In the genomic region with DNA sequence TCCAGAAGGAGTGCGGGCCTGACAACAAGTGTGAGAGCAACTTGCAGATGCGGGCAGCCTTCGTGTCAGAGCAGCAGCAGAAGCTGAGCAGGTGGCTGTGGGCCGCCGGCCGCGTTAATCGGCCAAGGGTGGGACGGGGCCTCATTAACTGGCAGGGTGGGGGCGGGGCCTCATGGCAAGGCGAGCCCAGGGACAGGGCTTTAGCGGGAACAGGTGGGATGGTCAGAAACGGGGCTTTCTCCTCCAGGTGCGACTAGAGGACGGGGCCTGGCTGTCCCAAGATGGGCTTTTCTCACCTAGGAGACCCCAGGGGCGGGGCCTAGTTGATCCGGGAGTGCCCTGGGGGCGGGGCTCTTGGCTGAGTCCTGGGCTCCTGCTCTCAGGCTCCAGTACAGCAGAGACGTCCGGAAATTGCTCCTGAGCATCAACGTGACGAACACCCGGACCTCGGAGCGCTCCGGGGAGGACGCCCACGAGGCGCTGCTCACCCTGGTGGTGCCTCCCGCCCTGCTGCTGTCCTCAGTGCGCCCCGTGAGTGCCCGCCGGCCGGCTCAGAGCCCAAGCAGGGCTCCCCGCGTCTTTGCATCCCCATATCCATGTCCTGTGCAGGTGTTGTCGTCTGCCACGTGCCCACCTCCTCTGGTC, we compare ENCODE assay signal across 23 cellular contexts. TPM values are rescaled to one million over a fixed set of nuclear protein-coding genes. Genes with fewer than 3 reads are reported as not detected.
A peak's percentile ranks its signal among the peaks of the same experiment; 100 is the strongest.
DNase-seq lines count a peak whose midpoint lies in the region; ATAC-seq and TF ChIP-seq lines count a peak whose summit lies in the region.
"Had no signal": no experiment of that assay in that cellular context is flagged by ENCODE, and none has a peak within 500 bp of the region (broad histone marks: within the 10 kb centered on the region; RNA-seq: fewer than 3 reads in every experiment).

No MANE protein-coding gene starts in this region.

- no peak overlapping the region for H4K5ac ChIP-seq in mesendoderm (ENCODE audit: low read length)

- H4K20me1 ChIP-seq in GM23248 (ENCODE audit: insufficient read depth), result no peaks in the 10 kb centered on the region

- peak; percentile 83 for DNase-seq in D341Med (ENCODE audit: low spot score)
- DNase-seq in NAMALWA (ENCODE audit: low spot score), result peak; percentile 58
- DNase-seq in WTC11 (ENCODE audit: low spot score), result peak; percentile 81
- peak; percentile 16 for DNase-seq in mesendoderm
- DNase-seq in GM23248, result no peak
- no peak for DNase-seq in stomach
- DNase-seq in GM03348 (ENCODE audit: low spot score), result no peak
- DNase-seq: activated CD4-positive, alpha-beta T cell treated with anti-CD3 and anti-CD28 coated beads, Interleukin-2, amount 50 U/mL, for 4 hours; activated gamma-delta T cell treated with Interleukin-2 at 50 U/mL for 16 hours; amniotic stem cell; caudate nucleus; CD4-positive, alpha-beta T cell; left ventricle myocardium inferior; NCI-H1436 treated with DMSO at 0.1 percent for 48 hours; occipital lobe; stimulated activated CD4-positive, alpha-beta T cell treated with anti-CD3 and anti-CD28 coated beads, Interleukin-1b, Interleukin-23, amount 100 ng/mL, for 48 hours; stimulated activated naive CD4-positive, alpha-beta T cell treated with Interleukin-2 at 50 U/mL for 16 hours; T-helper 1 cell; transverse colon had no signal

- CTCF ChIA-PET in WTC11 (lab: Charles Lee), result interaction anchor here (1.0 to 5.0 kb wide), 6 partner anchors 10 to 21 kb away, joined by 3 to 67 read pairs (median 10); a partner anchor contains a TSS

- H3F3A ChIP-seq in GM23248 (ENCODE audit: insufficient read depth), result peaks cover 15% of the 10 kb centered on the region

- H3K27me3 ChIP-seq in mesendoderm (ENCODE audit: insufficient read depth, low read length, poor library complexity) (no peaks in the 10 kb centered on the region), GM23248 (replicated peaks; ENCODE audit: insufficient read depth) (no peaks in the 10 kb centered on the region), stomach (no peaks in the 10 kb centered on the region)
- H3K27me3 ChIP-seq: right lobe of liver, transverse colon had no signal

- H2BK15ac ChIP-seq in mesendoderm (replicated peaks; ENCODE audit: low read depth), result no peak overlapping the region

- in situ Hi-C loops in GM23248 (cut with MboI), result no loop called here

- H3K27ac ChIP-seq in mesendoderm (ENCODE audit: low read depth, low read length) (no peak overlapping the region), GM23248 (no peak overlapping the region), stomach (peak overlapping the region in 2 of 5 donors; percentile 8 to 13)
- H3K27ac ChIP-seq: left ventricle myocardium inferior, right lobe of liver, transverse colon had no signal

- H3K56ac ChIP-seq in mesendoderm (ENCODE audit: low read length), result no peak overlapping the region

- H3K9me3 ChIP-seq in GM23248 (ENCODE audit: low read depth) (no peaks in the 10 kb centered on the region), stomach (no peaks in the 10 kb centered on the region)
- H3K9me3 ChIP-seq: left ventricle myocardium inferior, right lobe of liver, transverse colon had no signal

- H3K4me1 ChIP-seq in mesendoderm (ENCODE audit: control insufficient read depth, low read depth, low read length), result no peaks in the 10 kb centered on the region
- H3K4me1 ChIP-seq in GM23248 (ENCODE audit: insufficient read depth), result no peaks in the 10 kb centered on the region
- H3K4me1 ChIP-seq in stomach, result peaks cover 9 to 13% (median 9%) of the 10 kb centered on the region in 4 donors
- H3K4me1 ChIP-seq: right lobe of liver had no signal

- H3K4ac ChIP-seq in mesendoderm (ENCODE audit: low read depth, low read length), result no peak overlapping the region

- no peak overlapping the region for H2AK5ac ChIP-seq in mesendoderm (ENCODE audit: low read length)

- no peak overlapping the region for H3K4me3 Mint-ChIP-seq in WTC11
- H3K4me3 Mint-ChIP-seq: CD4-positive, alpha-beta T cell had no signal

- no peak overlapping the region for H3K4me3 ChIP-seq in mesendoderm (ENCODE audit: low read length)
- no peak overlapping the region for H3K4me3 ChIP-seq in GM23248
- no peak overlapping the region for H3K4me3 ChIP-seq in stomach
- H3K4me3 ChIP-seq: left ventricle myocardium inferior, right lobe of liver, transverse colon had no signal

- H3K4me2 ChIP-seq in mesendoderm (ENCODE audit: low read length), result no peak overlapping the region
- no peak overlapping the region for H3K4me2 ChIP-seq in GM23248 (ENCODE audit: unreplicated experiment)

- H2AFZ ChIP-seq in GM23248, result no peak overlapping the region

- H2BK120ac ChIP-seq in mesendoderm (ENCODE audit: low read depth, low read length), result no peak overlapping the region

- H3K9me2 ChIP-seq in GM23248 (ENCODE audit: insufficient read depth), result no peaks in the 10 kb centered on the region

- H3K27ac Mint-ChIP-seq in WTC11, result no peak overlapping the region
- H3K27ac Mint-ChIP-seq: CD4-positive, alpha-beta T cell had no signal

- POLR2A ChIA-PET in WTC11 (lab: Charles Lee), result interaction anchor here (0.5 to 1.1 kb wide), 2 partner anchors 17 to 24 kb away, joined by 3 to 7 read pairs; no protein-coding TSS in a partner anchor

- no peaks in the 10 kb centered on the region for H3K27me3 Mint-ChIP-seq in WTC11 (ENCODE audit: low read depth)
- H3K27me3 Mint-ChIP-seq: CD4-positive, alpha-beta T cell had no signal

- TF ChIP-seq CTCF in WTC11 (IDR thresholded peaks at IDR 0.05) (no peak), stomach (IDR thresholded peaks at IDR 0.05) (no peak)

- H3K23ac ChIP-seq in mesendoderm (ENCODE audit: low read length), result no peak overlapping the region

- no CpG with 5 or more reads among the region's 39 CpGs for WGBS in mesendoderm (ENCODE audit: extremely low coverage, insufficient coverage, low lambda C conversion rate)
- 58 to 69% methylated on average over 26 to 39 of the region's 39 CpGs for WGBS in GM23248 (ENCODE audit: low coverage in 1 of 2, low lambda C conversion rate in 2 of 2, missing lambda C conversion rate in 2 of 2), 2 experiments
- WGBS in stomach, 5 donors, result 71 to 84% (median 81%) methylated on average over 15 to 39 of the region's 39 CpGs

- no peak overlapping the region for H4K8ac ChIP-seq in mesendoderm (ENCODE audit: low read depth, low read length)

- H3K9ac ChIP-seq in mesendoderm (ENCODE audit: low read length), result no peak overlapping the region
- H3K9ac ChIP-seq in GM23248, result no peak overlapping the region

- H3K9me3 Mint-ChIP-seq in WTC11, result no peaks in the 10 kb centered on the region
- H3K9me3 Mint-ChIP-seq: CD4-positive, alpha-beta T cell had no signal

- intact Hi-C loops in stomach (cut with DNase I; ENCODE audit: low total_unique reads), result no loop called here

- peaks cover 11% of the 10 kb centered on the region for H3K4me1 Mint-ChIP-seq in WTC11

- H3K36me3 Mint-ChIP-seq in WTC11, result peaks cover 33% of the 10 kb centered on the region

- H3K79me2 ChIP-seq in mesendoderm (ENCODE audit: control insufficient read depth, insufficient read depth, low read length), result no peaks in the 10 kb centered on the region
- peaks cover 46% of the 10 kb centered on the region for H3K79me2 ChIP-seq in GM23248 (ENCODE audit: insufficient read depth)

- peak; percentile 81 for ATAC-seq in WTC11
- no peak for ATAC-seq in GM19463 (IDR thresholded peaks at IDR 0.05; ENCODE audit: unreplicated experiment)
- ATAC-seq: esophagus mucosa, right lobe of liver had no signal

- H3K79me1 ChIP-seq in mesendoderm (ENCODE audit: low read length), result no peaks in the 10 kb centered on the region

- TF ChIP-seq EP300 in stomach (IDR thresholded peaks at IDR 0.05), result no peak

- no peak overlapping the region for H2BK5ac ChIP-seq in mesendoderm (ENCODE audit: low read length)

- TF ChIP-seq POLR2A in stomach (IDR thresholded peaks at IDR 0.05), result no peak

- H3K36me3 ChIP-seq in mesendoderm (ENCODE audit: control insufficient read depth, insufficient read depth, low read length), result no peaks in the 10 kb centered on the region
- peaks cover 74% of the 10 kb centered on the region for H3K36me3 ChIP-seq in GM23248 (ENCODE audit: low read depth)
- peaks cover 76 to 100% (median 99%) of the 10 kb centered on the region in 4 donors for H3K36me3 ChIP-seq in stomach

- no peak overlapping the region for H3K18ac ChIP-seq in mesendoderm (ENCODE audit: low read length)

TF ChIP-seq in WTC11, 78 proteins besides CTCF, POLR2A, EP300 and RAD21:
- TF ChIP-seq, protein P1, sequence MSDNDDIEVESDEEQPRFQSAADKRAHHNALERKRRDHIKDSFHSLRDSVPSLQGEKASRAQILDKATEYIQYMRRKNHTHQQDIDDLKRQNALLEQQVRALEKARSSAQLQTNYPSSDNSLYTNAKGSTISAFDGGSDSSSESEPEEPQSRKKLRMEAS (CRISPR knock-in tag; IDR thresholded peaks at IDR 0.05), result peak; percentile 84
- 0 out of 2 replicates have a peak, but pooled peaks have one; percentile 14 for TF ChIP-seq TEAD1 (CRISPR knock-in tag; IDR thresholded peaks at IDR 0.05)
- no peak for TF ChIP-seq GABPB1 (CRISPR knock-in tag; IDR thresholded peaks at IDR 0.05)

RNA-seq across cellular contexts. Expression of a gene that starts 18.4 kb away (rescaled TPM):
- total RNA-seq in WTC11 (2021), result 16.6 to 21.3 TPM (median 19.8 TPM) in 3 replicates
- 10.1 TPM for polyA plus RNA-seq in mesendoderm (2013, experiment 1 of 2)
- polyA plus RNA-seq in mesendoderm (2013, experiment 2 of 2), result 11.8 TPM
- total RNA-seq in GM23248 (2014; rRNA removed; shearing (Covaris generic)), result 25.9 and 30.2 TPM in 2 replicates
- 48.1 and 56.0 TPM in 2 replicates for polyA plus RNA-seq in GM23248 (2016; fragmentation: Nextera tagmentation; extraction: Ambion mirVana)
- total RNA-seq in stomach, result 100 to 1,000 TPM in 1 of 5 donors, 10 to 100 TPM in 2, 1 to 10 TPM in 2; 4.6 to 255 (median 31.2) TPM
- 10 to 100 TPM; 13.5 to 20.6 (median 20.1) TPM for polyA plus RNA-seq in stomach

RNA-seq across cellular contexts. Expression of a gene that starts 20.8 kb away (rescaled TPM):
- total RNA-seq in WTC11 (2021) (35.3 to 44.2 TPM (median 35.5 TPM) in 3 replicates), stomach (100 to 1,000 TPM in 4 of 5 donors, 10 to 100 TPM in 1; 33.6 to 698 (median 193) TPM)
- 13.0 TPM for polyA plus RNA-seq in mesendoderm (2013, experiment 1 of 2)
- polyA plus RNA-seq in mesendoderm (2013, experiment 2 of 2), result 13.2 TPM
- 321 and 330 TPM in 2 replicates for total RNA-seq in GM23248 (2014; rRNA removed; shearing (Covaris generic))
- polyA plus RNA-seq in GM23248 (2016; fragmentation: Nextera tagmentation; extraction: Ambion mirVana) (105 and 111 TPM in 2 replicates), stomach (10 to 100 TPM in 2 of 3 donors, 1 to 10 TPM in 1; 6.9 to 37.5 (median 29.5) TPM)

RNA-seq across cellular contexts. Expression of a gene that starts 53.2 kb away (rescaled TPM):
- 4.5 to 6.0 TPM (median 5.9 TPM) in 3 replicates for total RNA-seq in WTC11 (2021)
- 1.2 TPM for polyA plus RNA-seq in mesendoderm (2013, experiment 1 of 2)
- 1.1 TPM for polyA plus RNA-seq in mesendoderm (2013, experiment 2 of 2)
- total RNA-seq in GM23248 (2014; rRNA removed; shearing (Covaris generic)), result 3.0 and 4.4 TPM in 2 replicates
- polyA plus RNA-seq in GM23248 (2016; fragmentation: Nextera tagmentation; extraction: Ambion mirVana), result 1.3 TPM in 2 replicates
- total RNA-seq in stomach, result 10 to 100 TPM in 1 of 5 donors, 1 to 10 TPM in 2, not detected in 2; 1.5 to 87.0 (median 1.9) TPM
- 1 to 10 TPM; 1.3 to 2.3 (median 1.6) TPM for polyA plus RNA-seq in stomach
- total RNA-seq: HT1080 had no signal

Comparison
In these comparisons a context has a peak if more than half of its experiments do, and no peak if none do; other contexts are left out.
1. DNase-seq: peak in D341Med (single experiment), NAMALWA (single experiment), WTC11 (single experiment) and mesendoderm (single experiment); none in GM23248 (single experiment), stomach (single experiment) and GM03348 (single experiment).